In the genomic region with DNA sequence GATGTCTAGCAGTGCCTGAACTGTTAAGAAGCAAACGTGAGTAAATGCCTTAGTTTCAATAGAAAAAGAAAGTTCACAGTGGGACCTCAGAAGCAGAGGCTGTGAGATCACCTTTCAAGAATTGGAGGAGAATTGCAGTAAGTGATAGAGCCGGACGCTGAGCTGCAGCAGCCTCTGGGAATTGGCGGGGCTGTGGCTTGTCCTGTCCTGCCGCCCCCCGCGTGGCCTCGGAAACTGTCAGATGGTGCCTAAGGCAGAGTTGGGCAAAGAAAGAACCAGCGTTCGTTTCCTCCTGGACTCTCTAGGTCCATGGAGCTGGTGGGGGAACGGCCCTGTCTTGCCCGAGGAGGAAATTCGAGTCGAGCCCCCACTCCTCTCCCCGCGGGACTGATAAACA, we compare ENCODE assay signal across 7 cellular contexts. TPM values are rescaled to one million over a fixed set of nuclear protein-coding genes. Genes with fewer than 3 reads are reported as not detected.
DNase-seq lines count a peak whose midpoint lies in the region; ATAC-seq and TF ChIP-seq lines count a peak whose summit lies in the region.

No MANE protein-coding gene starts in this region.

- DNase-seq in psoas muscle (peak; percentile 21 to 49), globus pallidus (ENCODE audit: low spot score) (no peak)

- H3K4me3 ChIP-seq in WI38 (ENCODE audit: low read depth, low read length) (peak overlapping the region; percentile 61), gastroesophageal sphincter (peak overlapping the region; percentile 35 to 59), psoas muscle (peak overlapping the region; percentile 63)

- TF ChIP-seq POLR2A in gastroesophageal sphincter (IDR thresholded peaks at IDR 0.05), result no peak

- TF ChIP-seq EP300 in gastroesophageal sphincter (IDR thresholded peaks at IDR 0.05), result no peak

- intact Hi-C loops in psoas muscle (cut with DNase I), result no loop called here

- H3K27me3 ChIP-seq in gastroesophageal sphincter (peaks cover 61% of the 10 kb centered on the region), psoas muscle (ENCODE audit: insufficient read depth in 3 of 3, low read length in 2 of 3) (peaks cover 4 to 59% (median 10%) of the 10 kb centered on the region in 3 donors)

- H3K36me3 ChIP-seq in gastroesophageal sphincter (no peaks in the 10 kb centered on the region), psoas muscle (ENCODE audit: insufficient read depth in 1 of 2, low read depth in 1 of 2) (no peaks in the 10 kb centered on the region)

- H3K9me3 ChIP-seq in gastroesophageal sphincter (no peaks in the 10 kb centered on the region), psoas muscle (no peaks in the 10 kb centered on the region)

- peak overlapping the region in 3 of 4 donors; percentile 76 to 86 (median 79) for H3K27ac ChIP-seq in gastroesophageal sphincter
- H3K27ac ChIP-seq in psoas muscle, result peak overlapping the region; percentile 10

- TF ChIP-seq CTCF in WI38 (IDR thresholded peaks at IDR 0.05; ENCODE audit: low read depth, low read length), result no peak
- TF ChIP-seq CTCF in gastroesophageal sphincter (IDR thresholded peaks at IDR 0.05), result no peak
- no peak for TF ChIP-seq CTCF in psoas muscle (IDR thresholded peaks at IDR 0.05)

- H3K4me1 ChIP-seq in gastroesophageal sphincter, result peaks cover 0 to 25% (median 7%) of the 10 kb centered on the region in 3 donors
- H3K4me1 ChIP-seq in psoas muscle, result peaks cover 2% of the 10 kb centered on the region

- ATAC-seq in GM21825 (IDR thresholded peaks at IDR 0.05; ENCODE audit: unreplicated experiment) (peak; percentile 9), gastroesophageal sphincter (peak; percentile 11), psoas muscle (peak in 3 of 4 donors; percentile 11 to 19 (median 17)), HG02678 (IDR thresholded peaks at IDR 0.05; ENCODE audit: unreplicated experiment) (no peak), HG02588 (IDR thresholded peaks at IDR 0.05; ENCODE audit: unreplicated experiment) (no peak)

- WGBS in gastroesophageal sphincter (ENCODE audit: low coverage in 1 of 2), 2 donors, result 0 to 1% methylated on average over 6 to 14 of the region's 16 CpGs
- WGBS in psoas muscle, 3 donors, result 0 to 1% (median 0%) methylated on average over 16 of the region's 16 CpGs

RNA-seq across cellular contexts. Expression of gene EMILIN2, which starts 0.6 kb away (rescaled TPM):
- 10 to 100 TPM; 11.2 to 20.9 (median 17.0) TPM for total RNA-seq in gastroesophageal sphincter
- 1 to 10 TPM; 1.8 to 2.9 (median 2.5) TPM for total RNA-seq in psoas muscle
- 1 to 10 TPM in 2 of 3 donors, under 1 TPM in 1; 0.65 to 2.5 (median 1.0) TPM for polyA plus RNA-seq in psoas muscle

Comparison
In these comparisons a context has a peak if more than half of its experiments do, and no peak if none do; other contexts are left out.
1. ATAC-seq: peak in GM21825 (single experiment), gastroesophageal sphincter (single experiment) and psoas muscle (3 of 4); none in HG02678 (single experiment) and HG02588 (single experiment).
2. Peak in every context shown above with its lines, with median percentiles within 50 percentile points of each other: H3K4me3 ChIP-seq.